ENCODE assay signal across 16 cellular contexts in the genomic region with DNA sequence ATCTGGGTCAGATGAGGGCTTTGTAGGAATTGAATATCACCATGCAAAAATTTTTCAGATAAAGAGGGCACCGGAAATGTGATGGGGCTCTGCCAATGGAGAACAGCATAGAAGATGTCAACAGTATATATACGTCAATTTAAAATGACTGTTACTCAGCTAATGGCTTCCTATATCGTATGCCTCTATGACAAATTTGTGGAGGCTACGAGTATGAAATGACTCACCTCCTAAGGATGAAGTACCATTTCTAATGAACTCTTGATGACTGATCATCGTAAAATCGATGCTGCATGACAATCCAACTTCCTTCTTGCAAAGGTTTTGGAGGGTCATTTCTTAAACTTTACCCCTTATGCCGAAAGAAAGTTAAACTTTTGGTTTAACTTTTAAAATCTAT.
"Had no signal": no experiment of that assay in that cellular context is flagged by ENCODE, and none has a peak within 500 bp of the region (broad histone marks: within the 10 kb centered on the region; RNA-seq: fewer than 3 reads in every experiment).

No MANE protein-coding gene starts in this region.

- DNase-seq: activated effector memory CD4-positive, alpha-beta T cell treated with anti-CD3 and anti-CD28 coated beads, Interleukin-2, amount 50 U/mL, for 16 hours; activated T-cell treated with anti-CD3 and anti-CD28 coated beads, Interleukin-2, amount 50 U/mL, for 4 hours; amniotic stem cell; brain microvascular endothelial cell; endodermal cell; natural killer cell; right cardiac atrium; spleen; stimulated activated CD4-positive, alpha-beta T cell treated with anti-CD3 and anti-CD28 coated beads, Interleukin-1b, Interleukin-23, amount 100 ng/mL, for 48 hours; stimulated activated naive B cell treated with anti-CD40 and anti-IgM and Interleukin-4, amounts not matched to agents 10 μg/mL and 1 μg/mL and 100 μg/mL, for 72 hours; T-helper 2 cell; trophoblast cell had no signal

- ATAC-seq: activated naive CD4-positive, alpha-beta T cell treated with anti-CD3 and anti-CD28 coated beads, Interleukin-2, amount 50 U/mL, for 72 hours; activated T-cell treated with anti-CD3 and anti-CD28 coated beads, Interleukin-2, amount 50 U/mL, for 4 hours; left lobe of liver; natural killer cell; right cardiac atrium; stimulated activated naive B cell treated with anti-CD40 and anti-IgM and Interleukin-4, amounts not matched to agents 10 μg/mL and 1 μg/mL and 100 μg/mL, for 72 hours had no signal

- H3K27ac Mint-ChIP-seq: activated naive CD4-positive, alpha-beta T cell treated with anti-CD3 and anti-CD28 coated beads, Interleukin-2, amount 50 U/mL, for 72 hours; endodermal cell; memory B cell; natural killer cell; stimulated activated naive B cell treated with anti-CD40 and anti-IgM and Interleukin-4, amounts not matched to agents 10 μg/mL and 1 μg/mL and 100 μg/mL, for 72 hours had no signal

- H3K36me3 Mint-ChIP-seq: memory B cell; stimulated activated naive B cell treated with anti-CD40 and anti-IgM and Interleukin-4, amounts not matched to agents 10 μg/mL and 1 μg/mL and 100 μg/mL, for 72 hours had no signal

- H3K4me3 Mint-ChIP-seq: activated T-cell treated with anti-CD3 and anti-CD28 coated beads, Interleukin-2, amount 50 U/mL, for 4 hours; endodermal cell; memory B cell; natural killer cell; stimulated activated naive B cell treated with anti-CD40 and anti-IgM and Interleukin-4, amounts not matched to agents 10 μg/mL and 1 μg/mL and 100 μg/mL, for 72 hours had no signal

- H3K4me1 Mint-ChIP-seq: memory B cell; natural killer cell; stimulated activated naive B cell treated with anti-CD40 and anti-IgM and Interleukin-4, amounts not matched to agents 10 μg/mL and 1 μg/mL and 100 μg/mL, for 72 hours had no signal

- H3K27me3 Mint-ChIP-seq: memory B cell; stimulated activated naive B cell treated with anti-CD40 and anti-IgM and Interleukin-4, amounts not matched to agents 10 μg/mL and 1 μg/mL and 100 μg/mL, for 72 hours had no signal

- FAIRE-seq: TTC549 had no signal
